Comparison of ENCODE assay signal across 1 cellular context in genomic region chrX:49176421-49177326, GRCh38.
TF ChIP-seq lines count a peak whose summit lies in the region.

No MANE protein-coding gene starts in this region.

TF ChIP-seq in endothelial cell of umbilical vein, 7 proteins besides CTCF, POLR2A, EP300 and RAD21:
- TF ChIP-seq MAX (IDR thresholded peaks at IDR 0.05; ENCODE audit: insufficient read depth, insufficient read length) (no peak), EZH2 (IDR thresholded peaks at IDR 0.05; ENCODE audit: borderline replicate concordance, low read depth, low read length, severe bottlenecking) (no peak)
